ENCODE assay signal across 8 cellular contexts in genomic region chr3:69012836-69013255, GRCh38. TPM values are rescaled to one million over a fixed set of nuclear protein-coding genes. Genes with fewer than 3 reads are reported as not detected.
A peak's percentile ranks its signal among the peaks of the same experiment; 100 is the strongest.
DNase-seq lines count a peak whose midpoint lies in the region; ATAC-seq and TF ChIP-seq lines count a peak whose summit lies in the region.

No MANE protein-coding gene starts in this region.

- H3K9me3 ChIP-seq in left lung (no peaks in the 10 kb centered on the region), stomach smooth muscle (ENCODE audit: control insufficient read depth in 2 of 2, low read length in 2 of 2) (no peaks in the 10 kb centered on the region)

- H3K36me3 ChIP-seq in left lung (peaks cover 0 to 18% of the 10 kb centered on the region in 2 donors), stomach smooth muscle (ENCODE audit: control insufficient read depth in 2 of 2, insufficient read depth in 2 of 2, low read length in 2 of 2) (peaks cover 9 to 10% of the 10 kb centered on the region in 2 donors)

- H3K27ac Mint-ChIP-seq in activated naive CD4-positive, alpha-beta T cell treated with anti-CD3 and anti-CD28 coated beads, Interleukin-2, amount 10 ng/mL, durations not matched to agents 7 days and 5 days = no peak overlapping the region

- intact Hi-C loops in left lung (cut with DNase I) = no loop called here

- CTCF ChIA-PET in activated naive CD4-positive, alpha-beta T cell treated with anti-CD3 and anti-CD28 coated beads, Interleukin-2, amount 10 ng/mL, durations not matched to agents 7 days and 5 days (lab: Charles Lee) = interaction anchor here (1.0 to 1.1 kb wide), 2 partner anchors 13 to 72 kb away, joined by 3 read pairs; partner anchors contain the start of gene ARL6IP5

- H3K9me3 Mint-ChIP-seq in activated naive CD4-positive, alpha-beta T cell treated with anti-CD3 and anti-CD28 coated beads, Interleukin-2, amount 10 ng/mL, durations not matched to agents 7 days and 5 days = no peaks in the 10 kb centered on the region

- H3K9ac ChIP-seq in stomach smooth muscle (ENCODE audit: low read length in 2 of 2) = peak overlapping the region; percentile 88 to 94

- peaks cover 17% of the 10 kb centered on the region for H3K36me3 Mint-ChIP-seq in activated naive CD4-positive, alpha-beta T cell treated with anti-CD3 and anti-CD28 coated beads, Interleukin-2, amount 10 ng/mL, durations not matched to agents 7 days and 5 days

- peak overlapping the region; percentile 58 for H3K27ac ChIP-seq in cingulate gyrus (ENCODE audit: low read depth, low read length)
- peak overlapping the region; percentile 96 to 98 for H3K27ac ChIP-seq in left lung
- peak overlapping the region; percentile 96 for H3K27ac ChIP-seq in stomach smooth muscle (ENCODE audit: low read length)

- ATAC-seq in HG02759 (IDR thresholded peaks at IDR 0.05; ENCODE audit: unreplicated experiment) (peak; percentile 54), left lung (peak; percentile 48)

- H3K4me1 ChIP-seq in left lung = peaks cover 3 to 38% of the 10 kb centered on the region in 2 donors
- H3K4me1 ChIP-seq in stomach smooth muscle (ENCODE audit: control insufficient read depth, insufficient read depth, low read length) = peaks cover 27% of the 10 kb centered on the region

- H3K4me3 ChIP-seq in left lung = peak overlapping the region; percentile 71
- peak overlapping the region; percentile 81 to 90 for H3K4me3 ChIP-seq in stomach smooth muscle (ENCODE audit: low read length in 2 of 2)

- H3K27me3 ChIP-seq in left lung (no peaks in the 10 kb centered on the region), stomach smooth muscle (ENCODE audit: control insufficient read depth in 1 of 2, insufficient read depth in 2 of 2, low read length in 2 of 2) (no peaks in the 10 kb centered on the region)

- peaks cover 29% of the 10 kb centered on the region for H3K4me1 Mint-ChIP-seq in activated naive CD4-positive, alpha-beta T cell treated with anti-CD3 and anti-CD28 coated beads, Interleukin-2, amount 10 ng/mL, durations not matched to agents 7 days and 5 days

- no peaks in the 10 kb centered on the region for H3K27me3 Mint-ChIP-seq in activated naive CD4-positive, alpha-beta T cell treated with anti-CD3 and anti-CD28 coated beads, Interleukin-2, amount 10 ng/mL, durations not matched to agents 7 days and 5 days

- no peak for DNase-seq in activated naive CD4-positive, alpha-beta T cell treated with anti-CD3 and anti-CD28 coated beads, Interleukin-2, amount 10 ng/mL, durations not matched to agents 7 days and 5 days
- DNase-seq in activated naive CD4-positive, alpha-beta T cell treated with Interleukin-2 at 50 U/mL for 16 hours = no peak
- peak; percentile 62 for DNase-seq in RPMI8226
- DNase-seq in left lung = peak; percentile 62 to 86
- no peak for DNase-seq in middle frontal gyrus (ENCODE audit: extremely low spot score, low spot score)

- H3K4me3 Mint-ChIP-seq in activated naive CD4-positive, alpha-beta T cell treated with anti-CD3 and anti-CD28 coated beads, Interleukin-2, amount 10 ng/mL, durations not matched to agents 7 days and 5 days = peak overlapping the region; percentile 85

- TF ChIP-seq CTCF in left lung (IDR thresholded peaks at IDR 0.05) = no peak

RNA-seq across cellular contexts. Expression of gene EOGT, which starts 0.6 kb away (rescaled TPM):
- 10 to 100 TPM; 27.9 to 32.6 TPM for total RNA-seq in left lung

RNA-seq across cellular contexts. Expression of gene TMF1, which starts 39.3 kb away (rescaled TPM):
- total RNA-seq in left lung = 10 to 100 TPM; 38.4 to 40.8 TPM

Comparison
In these comparisons a context has a peak if more than half of its experiments do, and no peak if none do; other contexts are left out.
1. DNase-seq: peak in RPMI8226 (single experiment) and left lung (2 of 2); none in activated naive CD4-positive, alpha-beta T cell treated with anti-CD3 and anti-CD28 coated beads, Interleukin-2, amount 10 ng/mL, durations not matched to agents 7 days and 5 days (single experiment), activated naive CD4-positive, alpha-beta T cell treated with Interleukin-2 at 50 U/mL for 16 hours (single experiment) and middle frontal gyrus (single experiment).
2. Peak in every context shown above with its lines, with median percentiles within 50 percentile points of each other: H3K27ac ChIP-seq.